Comparison of ENCODE assay signal across 8 cellular contexts in genomic region chr12:6450091-6450868, GRCh38. TPM values are rescaled to one million over a fixed set of nuclear protein-coding genes. Genes with fewer than 3 reads are reported as not detected.
DNase-seq lines count a peak whose midpoint lies in the region; ATAC-seq and TF ChIP-seq lines count a peak whose summit lies in the region.

No MANE protein-coding gene starts in this region.

- no peaks in the 10 kb centered on the region for H3K9me3 ChIP-seq in T-helper 17 cell (ENCODE audit: control insufficient read depth, low read length, poor library complexity, severe bottlenecking)

- peaks cover 12% of the 10 kb centered on the region for H3K36me3 Mint-ChIP-seq in T-helper 17 cell (ENCODE audit: low read depth)

- peak overlapping the region; percentile 99 for H3K4me3 Mint-ChIP-seq in T-helper 17 cell

- no peak for DNase-seq in T-helper 17 cell
- DNase-seq in foreskin fibroblast: peak in 1 of 2 donors; percentile 28
- no peak for DNase-seq in sciatic nerve (ENCODE audit: low spot score)
- DNase-seq in RPMI8226: no peak

- H3K4me1 Mint-ChIP-seq in T-helper 17 cell: peaks cover 62% of the 10 kb centered on the region

- intact Hi-C loops in sciatic nerve (cut with DNase I): no loop called here

- peak overlapping the region; percentile 100 for H3K27ac Mint-ChIP-seq in T-helper 17 cell

- no peaks in the 10 kb centered on the region for H3K27me3 Mint-ChIP-seq in T-helper 17 cell

- TF ChIP-seq CTCF in foreskin fibroblast (IDR thresholded peaks at IDR 0.05; ENCODE audit: low read depth, low read length): no peak

- H3K4me3 ChIP-seq in GM08714 (ENCODE audit: low read length): peak overlapping the region; percentile 78; the same call in 1 of the 2 replicates
- H3K4me3 ChIP-seq in foreskin fibroblast (ENCODE audit: low read depth in 1 of 2, low read length in 2 of 2): peak overlapping the region; percentile 52 to 63

- ATAC-seq in T-helper 17 cell: no peak
- ATAC-seq in sciatic nerve: peak; percentile 3
- ATAC-seq in HG02610 (IDR thresholded peaks at IDR 0.05; ENCODE audit: unreplicated experiment): no peak
- no peak for ATAC-seq in HG02798 (IDR thresholded peaks at IDR 0.05; ENCODE audit: poor library complexity, unreplicated experiment)
- no peak for ATAC-seq in GM21515 (IDR thresholded peaks at IDR 0.05; ENCODE audit: unreplicated experiment)

RNA-seq across cellular contexts. Expression of gene TAPBPL, which starts 1.6 kb away (rescaled TPM):
- total RNA-seq in T-helper 17 cell (10 to 100 TPM; 19.6 to 23.1 TPM), sciatic nerve (23.5 TPM)

RNA-seq across cellular contexts. Expression of gene CD27, which starts 5.5 kb away (rescaled TPM):
- 10 to 100 TPM; 66.7 to 76.1 TPM for total RNA-seq in T-helper 17 cell
- 0.58 TPM for total RNA-seq in sciatic nerve

RNA-seq across cellular contexts. Expression of gene VAMP1, which starts 20.2 kb away (rescaled TPM):
- total RNA-seq in T-helper 17 cell (10 to 100 TPM; 33.1 to 38.5 TPM), sciatic nerve (19.9 TPM)

RNA-seq across cellular contexts. Expression of gene MRPL51, which starts 42.8 kb away (rescaled TPM):
- total RNA-seq in T-helper 17 cell (10 to 100 TPM; 36.6 to 42.2 TPM), sciatic nerve (117 TPM)

RNA-seq across cellular contexts. Expression of gene NCAPD2, which starts 43.6 kb away (rescaled TPM):
- total RNA-seq in T-helper 17 cell (10 to 100 TPM; 16.9 to 24.3 TPM), sciatic nerve (21.3 TPM)

Comparison
In these comparisons a context has a peak if more than half of its experiments do, and no peak if none do; other contexts are left out.
1. RNA of gene CD27, which starts 5.5 kb away (total RNA-seq): 66.7 to 76.1 TPM in T-helper 17 cell; 0.58 TPM in sciatic nerve (single experiment); every median in the first group is over 10 times any median in the second.